Comparison of ENCODE assay signal across 21 cellular contexts in the genomic region with DNA sequence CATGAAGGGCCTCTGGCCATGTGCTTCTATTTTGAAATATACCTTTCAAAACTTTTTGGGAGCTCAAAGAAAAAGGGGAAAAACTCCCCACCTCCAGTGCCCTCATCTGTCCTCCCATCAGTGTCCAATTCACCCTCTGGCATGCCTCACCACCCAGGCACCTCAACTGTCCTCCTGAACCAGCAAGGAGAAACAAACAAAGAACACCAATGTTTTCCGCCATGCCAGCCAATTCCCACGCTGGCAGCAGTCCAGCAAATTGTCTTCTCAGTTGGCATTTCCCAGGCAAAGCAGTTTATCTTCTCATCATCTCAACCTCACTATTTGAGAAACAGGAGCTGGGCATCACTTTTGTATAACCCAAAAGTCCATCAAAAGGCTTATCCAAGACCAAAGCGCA.
DNase-seq lines count a peak whose midpoint lies in the region; TF ChIP-seq lines count a peak whose summit lies in the region.
"Had no signal": no experiment of that assay in that cellular context is flagged by ENCODE, and none has a peak within 500 bp of the region (broad histone marks: within the 10 kb centered on the region; RNA-seq: fewer than 3 reads in every experiment).

No MANE protein-coding gene starts in this region.

- H3K27ac ChIP-seq in neural progenitor cell (no peak overlapping the region), dorsolateral prefrontal cortex (no peak overlapping the region)
- H3K27ac ChIP-seq: A549; BLaER1 treated with 17β-estradiol and CSF1 and Interleukin-3, amounts not matched to agents 10 nM and 100 nM; GM23248 had no signal

- no peaks in the 10 kb centered on the region for H3K9me3 Mint-ChIP-seq in chondrocyte (ENCODE audit: low read depth)
- no peaks in the 10 kb centered on the region for H3K9me3 Mint-ChIP-seq in neural progenitor cell

- H3K27me3 Mint-ChIP-seq in chondrocyte (ENCODE audit: low read depth) (no peaks in the 10 kb centered on the region), neural progenitor cell (ENCODE audit: insufficient read depth, low read depth) (peaks cover 3% of the 10 kb centered on the region)
- H3K27me3 Mint-ChIP-seq: CD4-positive, alpha-beta T cell; CD8-positive, alpha-beta memory T cell had no signal

- H3K27me3 ChIP-seq in neural progenitor cell: no peaks in the 10 kb centered on the region
- H3K27me3 ChIP-seq in dorsolateral prefrontal cortex: peaks cover 0 to 10% (median 0%) of the 10 kb centered on the region in 45 donors
- H3K27me3 ChIP-seq: BE2C; BLaER1 treated with 17β-estradiol and CSF1 and Interleukin-3, amounts not matched to agents 10 nM and 100 nM had no signal

- DNase-seq in NCI-H2196 (lab: John Stamatoyannopoulos, UW; ENCODE audit: unreplicated experiment) (peak; percentile 19), NCI-H2196 treated with DMSO at 0.1 percent for 48 hours (lab: John Stamatoyannopoulos, UW; ENCODE audit: unreplicated experiment) (no peak), LNCaP clone FGC (ENCODE audit: low read depth) (peak; percentile 4), chondrocyte (ENCODE audit: low spot score) (no peak), neural progenitor cell (ENCODE audit: low spot score) (no peak), SW480 (ENCODE audit: low spot score) (no peak), dorsolateral prefrontal cortex (no peak)
- DNase-seq: 8988T; ACHN; AML-193; BE2C; CD4-positive, alpha-beta T cell; CD8-positive, alpha-beta memory T cell; DMS 273 treated with DMSO at 0.1 percent for 48 hours; DND-41; GM23248; H7; HCEC 1CT had no signal

- TF ChIP-seq CTCF in LNCaP clone FGC (IDR thresholded peaks at IDR 0.05; ENCODE audit: control insufficient read depth, extremely low read depth, insufficient read depth) (no peak), chondrocyte (IDR thresholded peaks at IDR 0.05) (no peak), neural progenitor cell (IDR thresholded peaks at IDR 0.05) (no peak), dorsolateral prefrontal cortex (IDR thresholded peaks at IDR 0.05 in 54 of 56, conservative IDR thresholded peaks at IDR 0.05 in 2 of 56; ENCODE audit: low read depth in 1 of 56, partially characterized antibody in 56 of 56) (no peak)

- no peak overlapping the region for H3K9ac ChIP-seq in neural progenitor cell
- H3K9ac ChIP-seq: BLaER1 treated with 17β-estradiol and CSF1 and Interleukin-3, amounts not matched to agents 10 nM and 100 nM; GM23248 had no signal

- H4K20me1 ChIP-seq in neural progenitor cell (ENCODE audit: low read depth): no peaks in the 10 kb centered on the region
- H4K20me1 ChIP-seq: BLaER1 treated with 17β-estradiol and CSF1 and Interleukin-3, amounts not matched to agents 10 nM and 100 nM had no signal

- H3K4me3 ChIP-seq in LNCaP clone FGC (ENCODE audit: low read depth, low read length): no peak overlapping the region
- no peak overlapping the region for H3K4me3 ChIP-seq in neural progenitor cell
- no peak overlapping the region for H3K4me3 ChIP-seq in dorsolateral prefrontal cortex
- H3K4me3 ChIP-seq: A549; BLaER1 treated with 17β-estradiol and CSF1 and Interleukin-3, amounts not matched to agents 10 nM and 100 nM; GM23248 had no signal

- H3K4me2 ChIP-seq in neural progenitor cell: no peak overlapping the region
- H3K4me2 ChIP-seq: A549; BLaER1 treated with 17β-estradiol and CSF1 and Interleukin-3, amounts not matched to agents 10 nM and 100 nM had no signal

- no peak overlapping the region for H2AFZ ChIP-seq in neural progenitor cell (replicated peaks)
- H2AFZ ChIP-seq: GM23248 had no signal

- H3K36me3 Mint-ChIP-seq in chondrocyte (ENCODE audit: low read depth) (no peaks in the 10 kb centered on the region), neural progenitor cell (peaks cover 6% of the 10 kb centered on the region)
- H3K36me3 Mint-ChIP-seq: CD14-positive monocyte; CD8-positive, alpha-beta memory T cell had no signal

- H3K79me2 ChIP-seq in neural progenitor cell (ENCODE audit: low read depth): no peaks in the 10 kb centered on the region

- H3K9me3 ChIP-seq in neural progenitor cell (ENCODE audit: low read depth): no peaks in the 10 kb centered on the region
- H3K9me3 ChIP-seq: A549; BE2C; BLaER1 treated with 17β-estradiol and CSF1 and Interleukin-3, amounts not matched to agents 10 nM and 100 nM had no signal

- intact Hi-C loops in dorsolateral prefrontal cortex (cut with DNase I): no loop called here

- peak overlapping the region; percentile 58 for H3K27ac Mint-ChIP-seq in chondrocyte (ENCODE audit: unreplicated experiment)
- peak overlapping the region; percentile 22 for H3K27ac Mint-ChIP-seq in neural progenitor cell
- H3K27ac Mint-ChIP-seq: CD14-positive monocyte; CD4-positive, alpha-beta T cell; CD8-positive, alpha-beta memory T cell had no signal

- no peaks in the 10 kb centered on the region for H3K36me3 ChIP-seq in neural progenitor cell
- H3K36me3 ChIP-seq: BE2C; BLaER1 treated with 17β-estradiol and CSF1 and Interleukin-3, amounts not matched to agents 10 nM and 100 nM had no signal

- H3K4me1 Mint-ChIP-seq in chondrocyte (ENCODE audit: low read depth) (peaks cover 25% of the 10 kb centered on the region), neural progenitor cell (peaks cover 19% of the 10 kb centered on the region)
- H3K4me1 Mint-ChIP-seq: CD14-positive monocyte; CD8-positive, alpha-beta memory T cell had no signal

- H3K4me3 Mint-ChIP-seq in chondrocyte (ENCODE audit: unreplicated experiment): no peak overlapping the region
- H3K4me3 Mint-ChIP-seq in neural progenitor cell: no peak overlapping the region
- H3K4me3 Mint-ChIP-seq: CD4-positive, alpha-beta T cell; CD8-positive, alpha-beta memory T cell had no signal

- H3F3A ChIP-seq in neural progenitor cell (ENCODE audit: low read depth): no peaks in the 10 kb centered on the region

- peaks cover 10% of the 10 kb centered on the region for H3K4me1 ChIP-seq in neural progenitor cell
- H3K4me1 ChIP-seq: A549; BE2C; BLaER1 treated with 17β-estradiol and CSF1 and Interleukin-3, amounts not matched to agents 10 nM and 100 nM had no signal

Comparison
In these comparisons a context has a peak if more than half of its experiments do, and no peak if none do; other contexts are left out.
1. DNase-seq: peak in NCI-H2196 (single experiment) and LNCaP clone FGC (single experiment); none in NCI-H2196 treated with DMSO at 0.1 percent for 48 hours (single experiment), chondrocyte (single experiment), neural progenitor cell (single experiment), SW480 (single experiment) and dorsolateral prefrontal cortex (0 of 10).